ENCODE assay signal across 1 cellular context in the genomic region with DNA sequence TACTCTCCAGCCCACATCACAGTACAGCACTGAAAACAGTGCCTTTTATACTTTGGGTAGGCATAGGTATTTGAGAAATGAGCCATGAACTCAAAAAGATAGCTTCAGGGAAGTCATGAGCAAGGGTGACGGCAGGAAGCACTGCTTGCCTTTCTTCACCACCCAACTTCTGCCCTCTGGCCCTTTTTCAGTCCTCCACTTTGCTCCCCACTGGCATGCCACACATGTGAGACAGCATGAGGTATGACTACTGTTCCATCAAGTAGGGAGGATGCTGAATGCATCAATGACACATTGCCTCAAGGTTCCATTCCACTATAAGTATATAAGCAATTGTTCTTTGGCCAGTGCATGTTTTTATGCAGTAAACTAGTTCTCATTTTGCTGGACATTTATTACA.
TF ChIP-seq lines count a peak whose summit lies in the region.

No MANE protein-coding gene starts in this region.

TF ChIP-seq in IMR-90, 13 proteins besides CTCF, POLR2A, EP300 and RAD21 (continued from another document):
- TF ChIP-seq, protein P1, sequence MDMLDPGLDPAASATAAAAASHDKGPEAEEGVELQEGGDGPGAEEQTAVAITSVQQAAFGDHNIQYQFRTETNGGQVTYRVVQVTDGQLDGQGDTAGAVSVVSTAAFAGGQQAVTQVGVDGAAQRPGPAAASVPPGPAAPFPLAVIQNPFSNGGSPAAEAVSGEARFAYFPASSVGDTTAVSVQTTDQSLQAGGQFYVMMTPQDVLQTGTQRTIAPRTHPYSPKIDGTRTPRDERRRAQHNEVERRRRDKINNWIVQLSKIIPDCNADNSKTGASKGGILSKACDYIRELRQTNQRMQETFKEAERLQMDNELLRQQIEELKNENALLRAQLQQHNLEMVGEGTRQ (IDR thresholded peaks at IDR 0.05; ENCODE audit: low read depth, low read length), result no peak
- TF ChIP-seq RCOR1 (IDR thresholded peaks at IDR 0.05; ENCODE audit: insufficient replicate concordance, low read length) (no peak), MAZ (IDR thresholded peaks at IDR 0.05; ENCODE audit: borderline replicate concordance, low read depth, low read length) (no peak), FOS (IDR thresholded peaks at IDR 0.05; ENCODE audit: low read depth, low read length) (no peak), CEBPB (IDR thresholded peaks at IDR 0.05; ENCODE audit: low read depth, low read length) (no peak)
